Comparison of ENCODE assay signal across 1 cellular context in the genomic region with DNA sequence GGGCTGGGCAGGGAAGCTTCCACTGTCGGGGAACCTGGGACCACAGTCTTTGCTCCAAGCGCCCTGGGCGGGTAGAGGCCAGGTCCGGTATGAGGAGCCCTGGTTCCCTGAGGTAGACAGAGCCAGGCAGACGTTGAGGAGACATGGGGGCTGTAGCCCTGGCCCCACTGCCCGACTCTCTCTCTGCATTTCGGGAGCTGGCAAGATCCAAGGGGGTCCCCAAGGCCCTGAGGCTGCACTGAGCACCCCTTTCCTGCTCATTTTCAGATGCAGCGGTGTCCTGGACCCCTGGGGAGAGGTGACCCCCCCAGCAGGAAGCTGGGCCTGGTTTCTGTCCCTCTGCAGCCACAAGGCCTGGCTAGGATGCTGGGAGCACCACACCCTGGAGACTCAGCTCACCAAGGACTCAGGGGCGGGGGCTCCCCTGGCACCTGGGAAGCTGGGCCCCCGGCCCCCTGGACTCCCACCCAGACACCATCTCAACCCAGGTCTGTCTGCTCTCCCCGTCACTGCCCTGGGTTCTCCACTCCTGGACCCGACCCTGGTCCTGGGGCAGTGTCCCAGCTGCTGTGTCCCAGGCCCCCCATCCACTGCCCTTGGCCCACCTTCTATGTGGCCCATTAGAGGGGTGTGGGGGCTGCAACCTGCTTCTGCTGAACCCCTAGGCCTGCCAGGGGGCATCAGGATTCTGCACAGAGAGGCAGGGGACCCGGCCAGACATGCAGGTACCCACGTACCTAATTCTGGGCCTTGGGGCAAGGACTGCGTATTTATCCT.
TF ChIP-seq lines count a peak whose summit lies in the region.

No MANE protein-coding gene starts in this region.

TF ChIP-seq in H1, 55 proteins besides CTCF, POLR2A, EP300 and RAD21:
- TF ChIP-seq TBP (IDR thresholded peaks at IDR 0.05; ENCODE audit: low read depth, low read length) (no peak), ASH2L (IDR thresholded peaks at IDR 0.05; ENCODE audit: low read length) (no peak), HDAC6 (IDR thresholded peaks at IDR 0.05; ENCODE audit: low read depth, low read length) (no peak), SP1 (IDR thresholded peaks at IDR 0.05; ENCODE audit: low read depth, low read length) (no peak), POU5F1 (IDR thresholded peaks at IDR 0.05; ENCODE audit: low read depth, low read length) (no peak), TAF7 (optimal IDR thresholded peaks at IDR 0.05; ENCODE audit: borderline replicate concordance, low read depth, low read length) (no peak), JUND (IDR thresholded peaks at IDR 0.05; ENCODE audit: low read length) (no peak), JUN (IDR thresholded peaks at IDR 0.05; ENCODE audit: low read depth, low read length) (no peak), TCF12 (IDR thresholded peaks at IDR 0.05; ENCODE audit: low read depth, low read length) (no peak), SUZ12 (IDR thresholded peaks at IDR 0.05; ENCODE audit: low read length) (no peak), BRCA1 (IDR thresholded peaks at IDR 0.05; ENCODE audit: low read depth, low read length) (no peak), EZH2 (IDR thresholded peaks at IDR 0.05; ENCODE audit: low read depth, low read length, severe bottlenecking) (no peak), MAFK (IDR thresholded peaks at IDR 0.05; ENCODE audit: low read depth, low read length) (no peak), SP4 (IDR thresholded peaks at IDR 0.05; ENCODE audit: low read length) (no peak), CBX5 (IDR thresholded peaks at IDR 0.05; ENCODE audit: low read depth, low read length) (no peak), CREB1 (IDR thresholded peaks at IDR 0.05) (no peak), CBX8 (IDR thresholded peaks at IDR 0.05; ENCODE audit: borderline replicate concordance, low read depth, low read length) (no peak), TEAD4 (IDR thresholded peaks at IDR 0.05; ENCODE audit: low read depth, low read length) (no peak), SIX5 (IDR thresholded peaks at IDR 0.05; ENCODE audit: low read depth, low read length) (no peak), CHD1 (IDR thresholded peaks at IDR 0.05; ENCODE audit: low read depth, low read length) (no peak)
